ENCODE assay signal across 10 cellular contexts in genomic region chr22:42755553-42755952, GRCh38. TPM values are rescaled to one million over a fixed set of nuclear protein-coding genes. Genes with fewer than 3 reads are reported as not detected.
A peak's percentile ranks its signal among the peaks of the same experiment; 100 is the strongest.
DNase-seq lines count a peak whose midpoint lies in the region; ATAC-seq, FAIRE-seq and TF ChIP-seq lines count a peak whose summit lies in the region.
"Not testable (repeated sequence)": the region's sequence is repeated elsewhere in the genome, so short reads cannot be mapped to it uniquely, and the experiment has no call there.
"Had no signal": no experiment of that assay in that cellular context is flagged by ENCODE, and none has a peak within 500 bp of the region (broad histone marks: within the 10 kb centered on the region; RNA-seq: fewer than 3 reads in every experiment).

No MANE protein-coding gene starts in this region.

- H3K79me2 ChIP-seq in osteoblast (ENCODE audit: insufficient read depth, low read length): not testable (repeated sequence)

- TF ChIP-seq CTCF in RWPE2 (IDR thresholded peaks at IDR 0.05; ENCODE audit: poor library complexity, severe bottlenecking); astrocyte of the cerebellum (IDR thresholded peaks at IDR 0.05; ENCODE audit: low read depth, low read length, missing control alignments); epithelial cell of esophagus (IDR thresholded peaks at IDR 0.05; ENCODE audit: insufficient read depth, low read depth, low read length, missing control alignments); foreskin keratinocyte (conservative IDR thresholded peaks at IDR 0.05); osteoblast (IDR thresholded peaks at IDR 0.05; ENCODE audit: extremely low read depth, low read depth, low read length): not testable (repeated sequence)

- H3K27me3 ChIP-seq in RWPE2 (ENCODE audit: insufficient read depth, poor library complexity, severe bottlenecking); foreskin keratinocyte; osteoblast (ENCODE audit: insufficient read depth, low read length): not testable (repeated sequence)

- H3K27ac ChIP-seq in RWPE2 (ENCODE audit: poor library complexity, severe bottlenecking) (peak overlapping the region; percentile 48), foreskin keratinocyte (peak overlapping the region; percentile 31), osteoblast (ENCODE audit: low read depth, low read length) (peak overlapping the region; percentile 45)

- ATAC-seq in RWPE2 (ENCODE audit: low read depth) (peak; percentile 79), foreskin keratinocyte (peak; percentile 48)

- H4K20me1 ChIP-seq in osteoblast (ENCODE audit: insufficient read depth, low read length): not testable (repeated sequence)

- DNase-seq in A172 (ENCODE audit: low spot score) (peak; percentile 76), EH (ENCODE audit: low read depth) (peak; percentile 82), HTR-8/SVneo (ENCODE audit: insufficient read length, low spot score) (peak; percentile 54), astrocyte of the cerebellum (ENCODE audit: low read depth) (peak; percentile 49), epithelial cell of esophagus (ENCODE audit: low read depth) (peak; percentile 84), foreskin keratinocyte (peak; percentile 51 to 81), osteoblast (ENCODE audit: insufficient read length, low spot score, missing footprints) (peak; percentile 75)
- not testable (repeated sequence) for DNase-seq in RWPE2 (ENCODE audit: low spot score)

- H3K36me3 ChIP-seq in RWPE2 (ENCODE audit: low read depth); osteoblast (ENCODE audit: insufficient read depth, low read length): not testable (repeated sequence)

- H3K9me3 ChIP-seq in RWPE2 (ENCODE audit: severe bottlenecking); osteoblast (ENCODE audit: low read depth, low read length): not testable (repeated sequence)

- H3K4me2 ChIP-seq in osteoblast (ENCODE audit: insufficient read depth, low read length): not testable (repeated sequence)

- FAIRE-seq in HTR-8/SVneo (lab: Jason Lieb, UNC): not testable (repeated sequence)

- not testable (repeated sequence) for H3K4me3 ChIP-seq in RWPE2 (ENCODE audit: severe bottlenecking); astrocyte of the cerebellum (ENCODE audit: low read depth, low read length); epithelial cell of esophagus (ENCODE audit: low read length); osteoblast (ENCODE audit: insufficient read depth, low read length)

- H3K4me1 ChIP-seq in RWPE2 (ENCODE audit: insufficient read depth, poor library complexity, severe bottlenecking): peaks cover 25% of the 10 kb centered on the region
- H3K4me1 ChIP-seq in foreskin keratinocyte: not testable (repeated sequence)
- H3K4me1 ChIP-seq in osteoblast (ENCODE audit: insufficient read depth, low read length): peaks cover 12% of the 10 kb centered on the region

- H2AFZ ChIP-seq in osteoblast (ENCODE audit: low read length): not testable (repeated sequence)

- in situ Hi-C loops in astrocyte of the cerebellum (cut with HindIII; ENCODE audit: low sequenced_read_pairs): not testable (repeated sequence)

RNA-seq across cellular contexts. Expression of gene A4GALT, which starts 34.9 kb away (rescaled TPM):
- 1.8 and 3.4 TPM in 2 replicates for total RNA-seq in A172 (2014; rRNA removed; shearing (Covaris generic))
- total RNA-seq in foreskin keratinocyte (11.7 and 16.0 TPM in 2 replicates), osteoblast (19.9 and 24.2 TPM in 2 replicates)
- 13.8 and 19.1 TPM in 2 replicates for polyA plus RNA-seq in foreskin keratinocyte
- total RNA-seq: activated CD4-positive, alpha-beta T cell treated with anti-CD3 and anti-CD28 coated beads for 36 hours; CD4-positive, CD25-positive, alpha-beta regulatory T cell had no signal
- polyA plus RNA-seq: CD4-positive, CD25-positive, alpha-beta regulatory T cell had no signal
